27 cellular contexts compared by ENCODE assay signal in the genomic region with DNA sequence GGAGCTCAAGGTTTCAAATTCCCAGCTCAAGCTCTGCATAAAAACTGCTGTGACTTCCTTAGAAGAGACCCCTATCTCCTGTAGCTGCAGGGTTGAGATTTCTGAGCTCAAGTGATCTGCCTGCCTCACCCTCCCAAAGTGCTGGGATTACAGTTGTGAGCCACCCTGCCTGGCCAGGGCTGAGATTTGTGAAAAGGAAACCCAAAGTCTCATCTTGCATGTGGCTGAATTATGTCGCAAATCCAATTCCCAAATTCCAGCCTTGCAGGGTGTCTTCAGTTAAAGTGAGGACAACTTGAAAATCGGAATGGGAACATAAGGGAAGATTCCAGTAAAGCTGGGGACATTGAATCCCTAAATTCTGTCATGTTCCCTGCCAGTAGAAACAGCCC. TPM values are rescaled to one million over a fixed set of nuclear protein-coding genes. Genes with fewer than 3 reads are reported as not detected.
A peak's percentile ranks its signal among the peaks of the same experiment; 100 is the strongest.
DNase-seq lines count a peak whose midpoint lies in the region; ATAC-seq and TF ChIP-seq lines count a peak whose summit lies in the region.
"Had no signal": no experiment of that assay in that cellular context is flagged by ENCODE, and none has a peak within 500 bp of the region (broad histone marks: within the 10 kb centered on the region; RNA-seq: fewer than 3 reads in every experiment).

No MANE protein-coding gene starts in this region.

- H3K9me3 ChIP-seq in BLaER1 (no peaks in the 10 kb centered on the region), MM.1S (replicated peaks; ENCODE audit: insufficient read depth, low read length) (no peaks in the 10 kb centered on the region)
- H3K9me3 ChIP-seq: HAP-1, heart right ventricle, SJCRH30 had no signal

- H3K4me3 ChIP-seq in BLaER1 (no peak overlapping the region), MM.1S (ENCODE audit: low read length) (no peak overlapping the region)
- H3K4me3 ChIP-seq: HAP-1, heart right ventricle, SJCRH30 had no signal

- H2AFZ ChIP-seq in MM.1S (ENCODE audit: low read length) = no peak overlapping the region
- H2AFZ ChIP-seq: parathyroid adenoma had no signal

- H4K20me1 ChIP-seq in BLaER1 = 0 out of 2 replicates have a peak, but pooled peaks cover 8% of the 10 kb centered on the region
- H4K20me1 ChIP-seq in MM.1S (ENCODE audit: insufficient read depth, low read length) = peaks cover 22% of the 10 kb centered on the region

- H3K27ac ChIP-seq in BLaER1 (peak overlapping the region; percentile 58; the same call in 1 of the 2 replicates), MM.1S (ENCODE audit: low read length) (peak overlapping the region; percentile 40; the same call in 1 of the 2 replicates)
- H3K27ac ChIP-seq: foreskin keratinocyte, parathyroid adenoma, SJCRH30 had no signal

- H3K27me3 ChIP-seq in BLaER1 = no peaks in the 10 kb centered on the region
- no peaks in the 10 kb centered on the region for H3K27me3 ChIP-seq in MM.1S (replicated peaks; ENCODE audit: insufficient read depth, low read length)
- H3K27me3 ChIP-seq: foreskin keratinocyte, heart right ventricle, SJCRH30 had no signal

- TF ChIP-seq CTCF in MM.1S (IDR thresholded peaks at IDR 0.05; ENCODE audit: low read length) = no peak

- H3K79me2 ChIP-seq in MM.1S (ENCODE audit: low read length) = peaks cover 9% of the 10 kb centered on the region; the same call in 1 of the 2 replicates
- H3K79me2 ChIP-seq: parathyroid adenoma had no signal

- intact Hi-C loops in activated CD4-positive, alpha-beta memory T cell treated with anti-CD3 and anti-CD28 coated beads for 36 hours (cut with micrococcal nuclease) = no loop called here

- H3K4me1 ChIP-seq in BLaER1 (peaks cover 99% of the 10 kb centered on the region), MM.1S (ENCODE audit: low read length) (peaks cover 31% of the 10 kb centered on the region)
- H3K4me1 ChIP-seq: HAP-1 had no signal

- no peak overlapping the region for H3K4me3 Mint-ChIP-seq in activated CD4-positive, alpha-beta memory T cell treated with anti-CD3 and anti-CD28 coated beads, Interleukin-2, amount 10 ng/mL, durations not matched to agents 7 days and 5 days
- H3K4me3 Mint-ChIP-seq in activated CD4-positive, alpha-beta memory T cell treated with anti-CD3 and anti-CD28 coated beads for 36 hours = no peak overlapping the region
- H3K4me3 Mint-ChIP-seq in naive B cell = peak overlapping the region in 1 of 8 donors; percentile 1
- H3K4me3 Mint-ChIP-seq: activated naive CD4-positive, alpha-beta T cell treated with anti-CD3 and anti-CD28 coated beads, Interleukin-2, amount 10 ng/mL, durations not matched to agents 7 days and 5 days; T-cell; type B pancreatic cell had no signal

- H3F3A ChIP-seq in MM.1S (ENCODE audit: insufficient read depth, low read length) = peaks cover 82% of the 10 kb centered on the region

- H3K9me3 Mint-ChIP-seq in activated CD4-positive, alpha-beta memory T cell treated with anti-CD3 and anti-CD28 coated beads, Interleukin-2, amount 10 ng/mL, durations not matched to agents 7 days and 5 days = no peaks in the 10 kb centered on the region
- no peaks in the 10 kb centered on the region for H3K9me3 Mint-ChIP-seq in activated CD4-positive, alpha-beta memory T cell treated with anti-CD3 and anti-CD28 coated beads for 36 hours
- H3K9me3 Mint-ChIP-seq in naive B cell = no peaks in the 10 kb centered on the region
- H3K9me3 Mint-ChIP-seq: activated naive CD4-positive, alpha-beta T cell treated with anti-CD3 and anti-CD28 coated beads, Interleukin-2, amount 10 ng/mL, durations not matched to agents 7 days and 5 days; T-cell; type B pancreatic cell had no signal

- H3K27ac Mint-ChIP-seq in activated CD4-positive, alpha-beta memory T cell treated with anti-CD3 and anti-CD28 coated beads, Interleukin-2, amount 10 ng/mL, durations not matched to agents 7 days and 5 days = peak overlapping the region; percentile 11
- no peak overlapping the region for H3K27ac Mint-ChIP-seq in activated CD4-positive, alpha-beta memory T cell treated with anti-CD3 and anti-CD28 coated beads for 36 hours
- peak overlapping the region in 4 of 6 donors; percentile 32 to 86 (median 67) for H3K27ac Mint-ChIP-seq in naive B cell
- H3K27ac Mint-ChIP-seq: type B pancreatic cell had no signal

- POLR2A ChIA-PET in activated CD4-positive, alpha-beta memory T cell treated with anti-CD3 and anti-CD28 coated beads, Interleukin-2, amount 10 ng/mL, durations not matched to agents 7 days and 5 days (lab: Charles Lee) = interaction anchor here (0.6 to 8.0 kb wide), 3 partner anchors 9 to 66 kb away, joined by 3 to 140 read pairs (median 11); a partner anchor contains a TSS
- POLR2A ChIA-PET in activated CD4-positive, alpha-beta memory T cell treated with anti-CD3 and anti-CD28 coated beads for 36 hours (lab: Charles Lee) = interaction anchor here (0.7 to 1.0 kb wide), 4 partner anchors 13 to 84 kb away, joined by 3 to 7 read pairs (median 4); no protein-coding TSS in a partner anchor

- H3K36me3 ChIP-seq in BLaER1 = peaks cover 41% of the 10 kb centered on the region
- peaks cover 21% of the 10 kb centered on the region for H3K36me3 ChIP-seq in MM.1S (replicated peaks; ENCODE audit: insufficient read depth, low read length)

- no peaks in the 10 kb centered on the region for H3K9me2 ChIP-seq in MM.1S (replicated peaks; ENCODE audit: insufficient read depth, low read length)

- no peak for ATAC-seq in naive B cell (ENCODE audit: low read depth in 2 of 2)
- ATAC-seq: foreskin keratinocyte, Panc1, T-cell had no signal

- CTCF ChIA-PET in activated CD4-positive, alpha-beta memory T cell treated with anti-CD3 and anti-CD28 coated beads, Interleukin-2, amount 10 ng/mL, durations not matched to agents 7 days and 5 days (lab: Charles Lee) = interaction anchor here (0.7 to 3.3 kb wide), 3 partner anchors 55 to 80 kb away, joined by 3 to 12 read pairs (median 4); no protein-coding TSS in a partner anchor
- CTCF ChIA-PET in activated CD4-positive, alpha-beta memory T cell treated with anti-CD3 and anti-CD28 coated beads for 36 hours (lab: Charles Lee) = interaction anchor here (0.6 to 2.1 kb wide), 4 partner anchors 16 to 81 kb away, joined by 4 to 7 read pairs (median 4); no protein-coding TSS in a partner anchor

- no peak for DNase-seq in activated CD4-positive, alpha-beta memory T cell treated with anti-CD3 and anti-CD28 coated beads, Interleukin-2, amount 10 ng/mL, durations not matched to agents 7 days and 5 days
- DNase-seq in activated CD4-positive, alpha-beta memory T cell treated with anti-CD3 and anti-CD28 coated beads for 36 hours = no peak
- DNase-seq in MM.1S (no peak), naive B cell (no peak), NCI-H2196 treated with DMSO at 0.1 percent for 48 hours (lab: John Stamatoyannopoulos, UW; ENCODE audit: unreplicated experiment) (no peak), NCI-H82 treated with DMSO at 0.1 percent for 48 hours (lab: John Stamatoyannopoulos, UW; ENCODE audit: unreplicated experiment) (no peak), NCI-H2171 (lab: John Stamatoyannopoulos, UW) (no peak)
- DNase-seq: activated CD4-positive, alpha-beta T cell treated with anti-CD3 and anti-CD28 coated beads, Interleukin-2, amount 50 U/mL, for 1 hour; activated naive CD4-positive, alpha-beta T cell treated with anti-CD3 and anti-CD28 coated beads, Interleukin-2, amount 10 ng/mL, durations not matched to agents 7 days and 5 days; C1 segment of cervical spinal cord; effector CD8-positive, alpha-beta T cell; erythroblast; heart right ventricle; NCI-H1436 treated with DMSO at 0.1 percent for 48 hours; NCI-H2107; NCI-H510A; SJCRH30; T-cell had no signal

- H3K4me2 ChIP-seq in BLaER1 (peak overlapping the region; percentile 13; the same call in 1 of the 2 replicates), MM.1S (ENCODE audit: low read depth, low read length) (no peak overlapping the region)

- H3K9ac ChIP-seq in BLaER1 (no peak overlapping the region), MM.1S (ENCODE audit: low read length) (no peak overlapping the region)
- H3K9ac ChIP-seq: parathyroid adenoma had no signal

- peaks cover 44% of the 10 kb centered on the region for H3K4me1 Mint-ChIP-seq in activated CD4-positive, alpha-beta memory T cell treated with anti-CD3 and anti-CD28 coated beads, Interleukin-2, amount 10 ng/mL, durations not matched to agents 7 days and 5 days
- peaks cover 48% of the 10 kb centered on the region for H3K4me1 Mint-ChIP-seq in activated CD4-positive, alpha-beta memory T cell treated with anti-CD3 and anti-CD28 coated beads for 36 hours (ENCODE audit: low read depth)
- H3K4me1 Mint-ChIP-seq in naive B cell = peaks cover 33 to 51% (median 45%) of the 10 kb centered on the region in 3 donors

- no peaks in the 10 kb centered on the region for H3K27me3 Mint-ChIP-seq in activated CD4-positive, alpha-beta memory T cell treated with anti-CD3 and anti-CD28 coated beads, Interleukin-2, amount 10 ng/mL, durations not matched to agents 7 days and 5 days
- no peaks in the 10 kb centered on the region for H3K27me3 Mint-ChIP-seq in activated CD4-positive, alpha-beta memory T cell treated with anti-CD3 and anti-CD28 coated beads for 36 hours
- no peaks in the 10 kb centered on the region for H3K27me3 Mint-ChIP-seq in naive B cell
- H3K27me3 Mint-ChIP-seq: activated naive CD4-positive, alpha-beta T cell treated with anti-CD3 and anti-CD28 coated beads, Interleukin-2, amount 10 ng/mL, durations not matched to agents 7 days and 5 days; T-cell; type B pancreatic cell had no signal

- H3K36me3 Mint-ChIP-seq in activated CD4-positive, alpha-beta memory T cell treated with anti-CD3 and anti-CD28 coated beads, Interleukin-2, amount 10 ng/mL, durations not matched to agents 7 days and 5 days (ENCODE audit: low read depth) = peaks cover 38% of the 10 kb centered on the region
- peaks cover 32% of the 10 kb centered on the region for H3K36me3 Mint-ChIP-seq in activated CD4-positive, alpha-beta memory T cell treated with anti-CD3 and anti-CD28 coated beads for 36 hours
- peaks cover 6% of the 10 kb centered on the region in 2 donors for H3K36me3 Mint-ChIP-seq in naive B cell

RNA-seq across cellular contexts. Expression of a gene that starts 14.2 kb away (rescaled TPM):
- total RNA-seq in activated CD4-positive, alpha-beta memory T cell treated with anti-CD3 and anti-CD28 coated beads, Interleukin-2, amount 10 ng/mL, durations not matched to agents 7 days and 5 days = not detected
- total RNA-seq in activated CD4-positive, alpha-beta memory T cell treated with anti-CD3 and anti-CD28 coated beads for 36 hours = not detected
- under 1 TPM in 4 of 6 donors, not detected in 2; 0.25 to 0.72 (median 0.27) TPM for polyA plus RNA-seq in naive B cell (ENCODE audit: low read depth in 6 of 6)
- total RNA-seq: A673, astrocyte, foreskin keratinocyte had no signal
- polyA plus RNA-seq: foreskin keratinocyte, neural cell had no signal

RNA-seq across cellular contexts. Expression of a gene that starts 15.7 kb away (rescaled TPM):
- total RNA-seq in activated CD4-positive, alpha-beta memory T cell treated with anti-CD3 and anti-CD28 coated beads, Interleukin-2, amount 10 ng/mL, durations not matched to agents 7 days and 5 days = 100 to 1,000 TPM; 166 to 171 TPM
- 100 to 1,000 TPM; 159 TPM for total RNA-seq in activated CD4-positive, alpha-beta memory T cell treated with anti-CD3 and anti-CD28 coated beads for 36 hours
- polyA plus RNA-seq in naive B cell (ENCODE audit: low read depth in 6 of 6) = 1,000 to 10,000 TPM in 1 of 6 donors, 100 to 1,000 TPM in 5; 235 to 1,138 (median 264) TPM

RNA-seq across cellular contexts. Expression of a gene that starts 41.8 kb away (rescaled TPM):
- 100 to 1,000 TPM; 259 to 263 TPM for total RNA-seq in activated CD4-positive, alpha-beta memory T cell treated with anti-CD3 and anti-CD28 coated beads, Interleukin-2, amount 10 ng/mL, durations not matched to agents 7 days and 5 days
- total RNA-seq in activated CD4-positive, alpha-beta memory T cell treated with anti-CD3 and anti-CD28 coated beads for 36 hours = 100 to 1,000 TPM; 151 to 167 TPM
- 10 to 100 TPM in 5 of 6 donors, 1 to 10 TPM in 1; 2.9 to 42.9 (median 29.9) TPM for polyA plus RNA-seq in naive B cell (ENCODE audit: low read depth in 6 of 6)
- polyA plus RNA-seq: neural cell had no signal
